Comparison of ENCODE assay signal across 19 cellular contexts in the genomic region with DNA sequence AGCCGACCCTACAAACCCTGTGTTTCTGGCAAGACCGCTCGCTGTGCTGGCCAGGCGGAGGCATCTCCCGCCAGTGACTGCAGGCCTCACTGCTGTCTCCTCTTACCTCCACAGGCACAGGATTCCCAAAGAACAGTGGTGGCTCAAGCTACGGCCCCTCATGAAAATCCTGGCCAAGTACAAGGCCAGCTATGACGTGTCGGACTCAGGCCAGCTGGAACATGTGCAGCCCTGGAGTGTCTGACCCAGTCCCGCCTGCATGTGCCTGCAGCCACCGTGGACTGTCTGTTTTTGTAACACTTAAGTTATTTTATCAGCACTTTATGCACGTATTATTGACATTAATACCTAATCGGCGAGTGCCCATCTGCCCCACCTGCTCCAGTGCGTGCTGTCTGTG. TPM values are rescaled to one million over a fixed set of nuclear protein-coding genes. Genes with fewer than 3 reads are reported as not detected.
DNase-seq lines count a peak whose midpoint lies in the region; ATAC-seq and TF ChIP-seq lines count a peak whose summit lies in the region.
"Had no signal": no experiment of that assay in that cellular context is flagged by ENCODE, and none has a peak within 500 bp of the region (broad histone marks: within the 10 kb centered on the region; RNA-seq: fewer than 3 reads in every experiment).

No MANE protein-coding gene starts in this region.

- no peak overlapping the region for H3K27ac Mint-ChIP-seq in osteocyte (ENCODE audit: unreplicated experiment)
- H3K27ac Mint-ChIP-seq: activated CD4-positive, alpha-beta T cell treated with anti-CD3 and anti-CD28 coated beads for 36 hours; natural killer cell treated with Interleukin-12 subunit alpha and Interleukin-12 subunit beta and Interleukin-15 and Interleukin-18, amount 100 ng/mL, for 72 hours had no signal

- H3K9me3 Mint-ChIP-seq in osteocyte (ENCODE audit: unreplicated experiment) = no peaks in the 10 kb centered on the region
- H3K9me3 Mint-ChIP-seq: natural killer cell treated with Interleukin-12 subunit alpha and Interleukin-12 subunit beta and Interleukin-15 and Interleukin-18, amount 100 ng/mL, for 72 hours had no signal

- H3K4me1 ChIP-seq in heart left ventricle (peaks cover 0 to 38% (median 17%) of the 10 kb centered on the region in 12 donors), neuronal stem cell (ENCODE audit: control insufficient read depth in 2 of 2, insufficient read depth in 1 of 2, low read depth in 1 of 2, low read length in 2 of 2) (no peaks in the 10 kb centered on the region)

- no peak overlapping the region for H4K91ac ChIP-seq in neuronal stem cell (ENCODE audit: low read depth, low read length, poor library complexity)

- no peak overlapping the region for H3K4me3 Mint-ChIP-seq in osteocyte (ENCODE audit: unreplicated experiment)
- H3K4me3 Mint-ChIP-seq: activated CD4-positive, alpha-beta T cell treated with anti-CD3 and anti-CD28 coated beads for 36 hours; natural killer cell treated with Interleukin-12 subunit alpha and Interleukin-12 subunit beta and Interleukin-15 and Interleukin-18, amount 100 ng/mL, for 72 hours had no signal

- H3K14ac ChIP-seq in neuronal stem cell (ENCODE audit: low read length) = no peak overlapping the region

- H2BK120ac ChIP-seq in neuronal stem cell (ENCODE audit: low read depth, low read length) = no peak overlapping the region

- H3K4me2 ChIP-seq in neuronal stem cell (ENCODE audit: insufficient read depth, low read length, poor library complexity, severe bottlenecking) = no peak overlapping the region

- H4K8ac ChIP-seq in neuronal stem cell (ENCODE audit: low read depth, low read length) = no peak overlapping the region

- intact Hi-C loops in heart left ventricle (cut with DNase I) (loop anchor here in 1 of 10 donors (10.0 kb wide), 1 partner anchor 212 kb away; no protein-coding TSS in a partner anchor), posterior vena cava (cut with DNase I) (no loop called here)

- H3K27me3 ChIP-seq in heart left ventricle (no peaks in the 10 kb centered on the region), neuronal stem cell (ENCODE audit: control insufficient read depth in 3 of 3, insufficient read depth in 3 of 3, low read depth in 1 of 3, low read length in 3 of 3) (no peaks in the 10 kb centered on the region)

- no peak overlapping the region for H3K23ac ChIP-seq in neuronal stem cell (ENCODE audit: low read depth, low read length, poor library complexity)

- peaks cover 6% of the 10 kb centered on the region for H3K4me1 Mint-ChIP-seq in osteocyte (ENCODE audit: unreplicated experiment)

- H3K79me1 ChIP-seq in neuronal stem cell (ENCODE audit: low read depth, low read length) = no peaks in the 10 kb centered on the region

- no peak overlapping the region for H2BK5ac ChIP-seq in neuronal stem cell (ENCODE audit: low read length)

- ATAC-seq in heart left ventricle (peak; percentile 66 to 82 (median 74)), HG03097 (IDR thresholded peaks at IDR 0.05; ENCODE audit: low FRiP score, unreplicated experiment) (no peak)
- ATAC-seq: activated CD4-positive, alpha-beta T cell treated with anti-CD3 and anti-CD28 coated beads for 36 hours; HCT116; natural killer cell treated with Interleukin-12 subunit alpha and Interleukin-12 subunit beta and Interleukin-15 and Interleukin-18, amount 100 ng/mL, for 72 hours; Panc1 had no signal

- H3K9me3 ChIP-seq in heart left ventricle = no peaks in the 10 kb centered on the region
- H3K9me3 ChIP-seq in neuronal stem cell (replicated peaks in 1 of 2; ENCODE audit: control insufficient read depth in 2 of 2, insufficient read depth in 1 of 2, low read depth in 1 of 2, low read length in 2 of 2) = no peaks in the 10 kb centered on the region

- H3K27me3 Mint-ChIP-seq in osteocyte (ENCODE audit: unreplicated experiment) = no peaks in the 10 kb centered on the region
- H3K27me3 Mint-ChIP-seq: activated CD4-positive, alpha-beta T cell treated with anti-CD3 and anti-CD28 coated beads for 36 hours; natural killer cell treated with Interleukin-12 subunit alpha and Interleukin-12 subunit beta and Interleukin-15 and Interleukin-18, amount 100 ng/mL, for 72 hours had no signal

- no peak overlapping the region for H3K18ac ChIP-seq in neuronal stem cell (ENCODE audit: low read length)

- H3K36me3 ChIP-seq in heart left ventricle (peaks cover 0 to 100% (median 92%) of the 10 kb centered on the region in 9 donors), neuronal stem cell (replicated peaks in 1 of 2; ENCODE audit: control insufficient read depth in 2 of 2, insufficient read depth in 2 of 2, low read length in 2 of 2) (peaks cover 43 to 97% of the 10 kb centered on the region in 2 donors)

- H2BK12ac ChIP-seq in neuronal stem cell (ENCODE audit: low read length) = no peak overlapping the region

- no peak for TF ChIP-seq CTCF in cardiac fibroblast (IDR thresholded peaks at IDR 0.05; ENCODE audit: low read depth, low read length)
- TF ChIP-seq CTCF in heart left ventricle (IDR thresholded peaks at IDR 0.05) = no peak
- TF ChIP-seq CTCF in osteocyte (IDR thresholded peaks at IDR 0.05) = no peak

- no peak overlapping the region for H2AK5ac ChIP-seq in neuronal stem cell (ENCODE audit: low read depth, low read length)

- peak overlapping the region in 10 of 12 donors; percentile 3 to 70 (median 48) for H3K27ac ChIP-seq in heart left ventricle
- H3K27ac ChIP-seq in neuronal stem cell (replicated peaks; ENCODE audit: low read length) = no peak overlapping the region
- H3K27ac ChIP-seq: HL-60 had no signal

- H3K9ac ChIP-seq in neuronal stem cell (ENCODE audit: low read depth, low read length, poor library complexity) = no peak overlapping the region

- no peak overlapping the region for H3K4ac ChIP-seq in neuronal stem cell (ENCODE audit: low read length)

- H3K36me3 Mint-ChIP-seq in osteocyte (ENCODE audit: unreplicated experiment) = peaks cover 66% of the 10 kb centered on the region

- no peak overlapping the region for H2BK15ac ChIP-seq in neuronal stem cell (ENCODE audit: low read length)

- no peak overlapping the region for H2AFZ ChIP-seq in neuronal stem cell (ENCODE audit: low read length)

- WGBS in heart left ventricle, 4 donors = 41 to 51% (median 46%) methylated on average over 14 of the region's 14 CpGs
- no CpG with 5 or more reads among the region's 14 CpGs for WGBS in neuronal stem cell (ENCODE audit: extremely low coverage in 2 of 2, insufficient read length in 2 of 2, insufficient replicate concordance in 1 of 2), 2 donors

- no peak for TF ChIP-seq POLR2A in heart left ventricle (IDR thresholded peaks at IDR 0.05)

- DNase-seq in AG20443 (ENCODE audit: low spot score) (peak; percentile 53), cardiac fibroblast (ENCODE audit: low read depth in 2 of 2) (peak; percentile 50 to 53), heart left ventricle (peak; percentile 46 to 85 (median 81)), posterior vena cava (ENCODE audit: low spot score) (peak; percentile 92), neuronal stem cell (ENCODE audit: low spot score) (no peak), NCI-H82 treated with DMSO at 0.1 percent for 48 hours (lab: John Stamatoyannopoulos, UW; ENCODE audit: unreplicated experiment) (no peak), osteocyte (ENCODE audit: extremely low spot score, unreplicated experiment) (no peak)
- DNase-seq: activated CD4-positive, alpha-beta T cell treated with anti-CD3 and anti-CD28 coated beads for 36 hours; activated T-cell treated with anti-CD3 and anti-CD28 coated beads for 4 hours; amniotic stem cell; Kasumi-1; left colon; NCI-H526 treated with DMSO at 0.1 percent for 48 hours; stimulated activated CD4-positive, alpha-beta T cell treated with anti-CD3 and anti-CD28 coated beads, Interleukin-12 subunit alpha, Interleukin-12 subunit beta, amount 100 ng/mL, for 4 hours had no signal

- H3K4me3 ChIP-seq in cardiac fibroblast (replicated peaks in 1 of 2; ENCODE audit: low read depth in 2 of 2, low read length in 2 of 2) (no peak overlapping the region), heart left ventricle (no peak overlapping the region), neuronal stem cell (ENCODE audit: low read length in 2 of 2) (no peak overlapping the region)

RNA-seq across cellular contexts. Expression of gene PITRM1, which starts 36.2 kb away (rescaled TPM):
- 100 to 1,000 TPM in 3 of 9 donors, 10 to 100 TPM in 6; 65.8 to 128 (median 93.0) TPM for total RNA-seq in heart left ventricle
- 10 to 100 TPM; 68.0 to 73.8 TPM for polyA plus RNA-seq in heart left ventricle
- 100 to 1,000 TPM in 1 of 2 donors, 10 to 100 TPM in 1; 65.9 to 112 TPM for total RNA-seq in posterior vena cava
- polyA plus RNA-seq in neuronal stem cell (2013, experiment 1 of 2) = 26.3 TPM
- 24.0 TPM for polyA plus RNA-seq in neuronal stem cell (2013, experiment 2 of 2)
- total RNA-seq in osteocyte = 76.5 and 78.7 TPM in 2 replicates

Comparison
In these comparisons a context has a peak if more than half of its experiments do, and no peak if none do; other contexts are left out.
1. DNase-seq: peak in AG20443 (single experiment), cardiac fibroblast (2 of 2), heart left ventricle (5 of 5) and posterior vena cava (single experiment); none in neuronal stem cell (single experiment), NCI-H82 treated with DMSO at 0.1 percent for 48 hours (single experiment) and osteocyte (single experiment).